Comparison of ENCODE assay signal across 10 cellular contexts in genomic region chr19:15250635-15250993, GRCh38. TPM values are rescaled to one million over a fixed set of nuclear protein-coding genes. Genes with fewer than 3 reads are reported as not detected.
A peak's percentile ranks its signal among the peaks of the same experiment; 100 is the strongest.
DNase-seq lines count a peak whose midpoint lies in the region; ATAC-seq and TF ChIP-seq lines count a peak whose summit lies in the region.
"Had no signal": no experiment of that assay in that cellular context is flagged by ENCODE, and none has a peak within 500 bp of the region (broad histone marks: within the 10 kb centered on the region; RNA-seq: fewer than 3 reads in every experiment).

No MANE protein-coding gene starts in this region.

- H3K27me3 ChIP-seq in GM23338 (ENCODE audit: insufficient read depth) (no peaks in the 10 kb centered on the region), brain microvascular endothelial cell (replicated peaks) (no peaks in the 10 kb centered on the region), lower lobe of right lung (ENCODE audit: low read depth) (no peaks in the 10 kb centered on the region), smooth muscle cell (ENCODE audit: low read depth) (no peaks in the 10 kb centered on the region), mesendoderm (ENCODE audit: insufficient read depth, low read length, poor library complexity) (no peaks in the 10 kb centered on the region)

- 72% methylated on average over 1 of the region's 1 CpG for WGBS in smooth muscle cell (ENCODE audit: low lambda C conversion rate)
- no CpG with 5 or more reads among the region's 1 CpG for WGBS in mesendoderm (ENCODE audit: extremely low coverage, insufficient coverage, low lambda C conversion rate)

- in situ Hi-C loops in brain microvascular endothelial cell (cut with HindIII; ENCODE audit: low pct_ligation_motif_present, low sequenced_read_pairs) = no loop called here

- H3K36me3 ChIP-seq in GM23338 (ENCODE audit: insufficient read depth) (peaks cover 19% of the 10 kb centered on the region), brain microvascular endothelial cell (replicated peaks) (peaks cover 38% of the 10 kb centered on the region), lower lobe of right lung (peaks cover 89% of the 10 kb centered on the region), smooth muscle cell (ENCODE audit: low read depth) (no peaks in the 10 kb centered on the region), mesendoderm (ENCODE audit: control insufficient read depth, insufficient read depth, low read length) (peaks cover 40% of the 10 kb centered on the region)

- H3K27ac Mint-ChIP-seq in GM23338 = no peak overlapping the region

- H3K4me3 Mint-ChIP-seq in GM23338 = no peak overlapping the region

- H3K9me3 Mint-ChIP-seq in GM23338 = no peaks in the 10 kb centered on the region; the same call in 2 of the 3 replicates

- H4K20me1 ChIP-seq in GM23338 (replicated peaks; ENCODE audit: insufficient read depth) (peaks cover 39% of the 10 kb centered on the region), smooth muscle cell (ENCODE audit: low read depth) (peaks cover 100% of the 10 kb centered on the region)

- no peak overlapping the region for H3K4ac ChIP-seq in mesendoderm (ENCODE audit: low read depth, low read length)

- H4K5ac ChIP-seq in mesendoderm (ENCODE audit: low read length) = no peak overlapping the region

- peak overlapping the region; percentile 66; the same call in 1 of the 2 replicates for H3K27ac ChIP-seq in GM23338 (ENCODE audit: low read depth)
- peak overlapping the region; percentile 100 for H3K27ac ChIP-seq in brain microvascular endothelial cell
- H3K27ac ChIP-seq in lower lobe of right lung = peak overlapping the region; percentile 83
- H3K27ac ChIP-seq in smooth muscle cell (ENCODE audit: low read depth) = peak overlapping the region; percentile 97
- H3K27ac ChIP-seq in mesendoderm (ENCODE audit: low read depth, low read length) = no peak overlapping the region

- no peak overlapping the region for H2AK5ac ChIP-seq in mesendoderm (ENCODE audit: low read length)

- H3K4me3 ChIP-seq in GM23338 = no peak overlapping the region
- no peak overlapping the region for H3K4me3 ChIP-seq in brain microvascular endothelial cell (ENCODE audit: low read depth, low read length)
- no peak overlapping the region for H3K4me3 ChIP-seq in lower lobe of right lung
- H3K4me3 ChIP-seq in smooth muscle cell = no peak overlapping the region
- H3K4me3 ChIP-seq in mesendoderm (ENCODE audit: low read length) = no peak overlapping the region

- peaks cover 18% of the 10 kb centered on the region for H3K4me1 Mint-ChIP-seq in GM23338

- H3K23ac ChIP-seq in mesendoderm (ENCODE audit: low read length) = no peak overlapping the region

- H3K9ac ChIP-seq in smooth muscle cell (ENCODE audit: low read depth) (no peak overlapping the region), mesendoderm (ENCODE audit: low read length) (no peak overlapping the region)

- H3K4me2 ChIP-seq in GM23338 = no peak overlapping the region
- peak overlapping the region; percentile 76 for H3K4me2 ChIP-seq in smooth muscle cell
- no peak overlapping the region for H3K4me2 ChIP-seq in mesendoderm (ENCODE audit: low read length)

- ATAC-seq in GM23338 = no peak
- no peak for ATAC-seq in lower lobe of right lung
- no peak for ATAC-seq in GM19328 (IDR thresholded peaks at IDR 0.05; ENCODE audit: unreplicated experiment)

- TF ChIP-seq CTCF in GM23338 (conservative IDR thresholded peaks at IDR 0.05; ENCODE audit: low read depth in 2 of 2) = no peak
- no peak for TF ChIP-seq CTCF in brain microvascular endothelial cell (IDR thresholded peaks at IDR 0.05; ENCODE audit: low read depth, low read length, missing control alignments)
- TF ChIP-seq CTCF in lower lobe of right lung (IDR thresholded peaks at IDR 0.05) = no peak
- TF ChIP-seq CTCF in smooth muscle cell (IDR thresholded peaks at IDR 0.05; ENCODE audit: borderline replicate concordance, insufficient read depth, poor library complexity, severe bottlenecking) = no peak

- H3K4me1 ChIP-seq in GM23338 (ENCODE audit: insufficient read depth) = peaks cover 6% of the 10 kb centered on the region
- peaks cover 74% of the 10 kb centered on the region for H3K4me1 ChIP-seq in lower lobe of right lung
- H3K4me1 ChIP-seq in smooth muscle cell (ENCODE audit: low read depth) = peaks cover 16% of the 10 kb centered on the region
- no peaks in the 10 kb centered on the region for H3K4me1 ChIP-seq in mesendoderm (ENCODE audit: control insufficient read depth, low read depth, low read length)

- H2BK5ac ChIP-seq in mesendoderm (ENCODE audit: low read length) = no peak overlapping the region

- H3K56ac ChIP-seq in mesendoderm (ENCODE audit: low read length) = no peak overlapping the region

- no peaks in the 10 kb centered on the region for H3K9me2 ChIP-seq in GM23338 (ENCODE audit: insufficient read depth)

- peaks cover 68% of the 10 kb centered on the region for H3K36me3 Mint-ChIP-seq in GM23338 (ENCODE audit: low read depth)

- no peak overlapping the region for H3K18ac ChIP-seq in mesendoderm (ENCODE audit: low read length)

- H3K79me1 ChIP-seq in mesendoderm (ENCODE audit: low read length) = peaks cover 24% of the 10 kb centered on the region

- peaks cover 16% of the 10 kb centered on the region for H3K27me3 Mint-ChIP-seq in GM23338 (ENCODE audit: insufficient read depth, low read depth, poor library complexity)

- peaks cover 10% of the 10 kb centered on the region for H3F3A ChIP-seq in GM23338 (replicated peaks; ENCODE audit: low read depth)
- H3F3A ChIP-seq in smooth muscle cell (ENCODE audit: low read depth) = peaks cover 20% of the 10 kb centered on the region

- H3K79me2 ChIP-seq in GM23338 (replicated peaks; ENCODE audit: insufficient read depth) = peaks cover 27% of the 10 kb centered on the region
- H3K79me2 ChIP-seq in smooth muscle cell (ENCODE audit: low read depth) = peaks cover 44% of the 10 kb centered on the region
- H3K79me2 ChIP-seq in mesendoderm (ENCODE audit: control insufficient read depth, insufficient read depth, low read length) = peaks cover 19% of the 10 kb centered on the region

- intact Hi-C loops in lower lobe of right lung (cut with DNase I) = no loop called here

- no peak overlapping the region for H4K8ac ChIP-seq in mesendoderm (ENCODE audit: low read depth, low read length)

- H3K9me3 ChIP-seq in lower lobe of right lung (no peaks in the 10 kb centered on the region), smooth muscle cell (replicated peaks; ENCODE audit: low read depth) (no peaks in the 10 kb centered on the region)

- H2AFZ ChIP-seq in GM23338 (no peak overlapping the region), smooth muscle cell (ENCODE audit: low read depth) (no peak overlapping the region)

- H2BK15ac ChIP-seq in mesendoderm (replicated peaks; ENCODE audit: low read depth) = no peak overlapping the region

- DNase-seq in GM23338 (ENCODE audit: low spot score) = no peak
- DNase-seq in brain microvascular endothelial cell = no peak
- no peak for DNase-seq in lower lobe of right lung
- no peak for DNase-seq in smooth muscle cell (lab: John Stamatoyannopoulos, UW; ENCODE audit: unreplicated experiment)
- DNase-seq in mesendoderm = no peak
- no peak for DNase-seq in activated gamma-delta T cell (lab: John Stamatoyannopoulos, UW)
- DNase-seq in kidney glomerular epithelial cell (lab: John Stamatoyannopoulos, UW) = no peak
- DNase-seq: activated CD4-positive, alpha-beta T cell treated with anti-CD3 and anti-CD28 coated beads for 48 hours had no signal

- H2BK120ac ChIP-seq in mesendoderm (ENCODE audit: low read depth, low read length) = no peak overlapping the region

TF ChIP-seq in GM23338, 12 proteins besides CTCF, POLR2A, EP300 and RAD21 (continues in another document):
- no peak for TF ChIP-seq STAT1 (IDR thresholded peaks at IDR 0.05; ENCODE audit: unreplicated experiment)
- no peak for TF ChIP-seq NANOG (IDR thresholded peaks at IDR 0.05; ENCODE audit: borderline replicate concordance)
- no peak for TF ChIP-seq EZH2phosphoT487 (IDR thresholded peaks at IDR 0.05; ENCODE audit: unreplicated experiment)

RNA-seq across cellular contexts. Expression of gene EPHX3, which starts 18.4 kb away (rescaled TPM):
- total RNA-seq in GM23338 (2014; rRNA removed; shearing (Covaris generic)) = 15.0 and 24.8 TPM in 2 replicates
- polyA plus RNA-seq in GM23338 (2016; fragmentation: Nextera tagmentation; extraction: Ambion mirVana) (19.7 and 19.8 TPM in 2 replicates), smooth muscle cell (3.1 and 10.3 TPM in 2 replicates)
- total RNA-seq in lower lobe of right lung (2.3 TPM), smooth muscle cell (3.6 and 4.0 TPM in 2 replicates)
- 20.0 TPM for polyA plus RNA-seq in mesendoderm (2013, experiment 1 of 2)
- 20.1 TPM for polyA plus RNA-seq in mesendoderm (2013, experiment 2 of 2)
- total RNA-seq: pulmonary artery endothelial cell had no signal

RNA-seq across cellular contexts. Expression of gene NOTCH3, which starts 49.8 kb away (rescaled TPM):
- total RNA-seq in GM23338 (2014; rRNA removed; shearing (Covaris generic)) = 151 and 172 TPM in 2 replicates
- polyA plus RNA-seq in GM23338 (2016; fragmentation: Nextera tagmentation; extraction: Ambion mirVana) (24.3 and 25.0 TPM in 2 replicates), smooth muscle cell (92.5 and 122 TPM in 2 replicates)
- total RNA-seq in lower lobe of right lung (52.7 TPM), smooth muscle cell (56.6 and 72.0 TPM in 2 replicates)
- polyA plus RNA-seq in mesendoderm (2013, experiment 1 of 2) = 22.0 TPM
- 22.6 TPM for polyA plus RNA-seq in mesendoderm (2013, experiment 2 of 2)
